ENCODE assay signal across 1 cellular context in genomic region chr18:40006553-40007073, GRCh38.
TF ChIP-seq lines count a peak whose summit lies in the region.

No MANE protein-coding gene starts in this region.

TF ChIP-seq in GM23338, 12 proteins besides CTCF, POLR2A, EP300 and RAD21 (continued from another document):
- TF ChIP-seq REST (IDR thresholded peaks at IDR 0.05; ENCODE audit: unreplicated experiment) (no peak), EZH2 (IDR thresholded peaks at IDR 0.05; ENCODE audit: low read depth, unreplicated experiment) (no peak), JUNB (IDR thresholded peaks at IDR 0.05; ENCODE audit: unreplicated experiment) (no peak), ZNF331 (CRISPR knock-in tag; IDR thresholded peaks at IDR 0.05; ENCODE audit: low read depth) (no peak), ZNF114 (CRISPR knock-in tag; IDR thresholded peaks at IDR 0.05) (no peak), POLR2AphosphoS5 (IDR thresholded peaks at IDR 0.05; ENCODE audit: low read depth) (no peak)
- TF ChIP-seq, protein P1, sequence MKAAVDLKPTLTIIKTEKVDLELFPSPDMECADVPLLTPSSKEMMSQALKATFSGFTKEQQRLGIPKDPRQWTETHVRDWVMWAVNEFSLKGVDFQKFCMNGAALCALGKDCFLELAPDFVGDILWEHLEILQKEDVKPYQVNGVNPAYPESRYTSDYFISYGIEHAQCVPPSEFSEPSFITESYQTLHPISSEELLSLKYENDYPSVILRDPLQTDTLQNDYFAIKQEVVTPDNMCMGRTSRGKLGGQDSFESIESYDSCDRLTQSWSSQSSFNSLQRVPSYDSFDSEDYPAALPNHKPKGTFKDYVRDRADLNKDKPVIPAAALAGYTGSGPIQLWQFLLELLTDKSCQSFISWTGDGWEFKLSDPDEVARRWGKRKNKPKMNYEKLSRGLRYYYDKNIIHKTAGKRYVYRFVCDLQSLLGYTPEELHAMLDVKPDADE (IDR thresholded peaks at IDR 0.05): no peak
